Comparison of ENCODE assay signal across 18 cellular contexts in genomic region chr7:21354284-21354683, GRCh38.
DNase-seq lines count a peak whose midpoint lies in the region; ATAC-seq lines count a peak whose summit lies in the region.
"Had no signal": no experiment of that assay in that cellular context is flagged by ENCODE, and none has a peak within 500 bp of the region (broad histone marks: within the 10 kb centered on the region; RNA-seq: fewer than 3 reads in every experiment).

No MANE protein-coding gene starts in this region.

- H3K27ac ChIP-seq in KOPT-K1 (ENCODE audit: low read depth, low read length, poor library complexity, severe bottlenecking): peak overlapping the region; percentile 74
- H3K27ac ChIP-seq: dorsolateral prefrontal cortex, epithelial cell of prostate, GM23248 had no signal

- POLR2A ChIA-PET in activated CD4-positive, alpha-beta T cell treated with anti-CD3 and anti-CD28 coated beads for 36 hours (lab: Charles Lee): no interaction called here
- POLR2A ChIA-PET in activated naive CD8-positive, alpha-beta T cell treated with anti-CD3 and anti-CD28 coated beads, Interleukin-2, amount 10 ng/mL, durations not matched to agents 7 days and 5 days (lab: Charles Lee): interaction anchor here (2.2 to 6.2 kb wide), 3 partner anchors 15 to 73 kb away, joined by 11 to 57 read pairs (median 44); partner anchors contain the start of gene SP4

- H3K4me3 Mint-ChIP-seq in activated CD4-positive, alpha-beta T cell treated with anti-CD3 and anti-CD28 coated beads for 36 hours: no peak overlapping the region
- peak overlapping the region; percentile 79 for H3K4me3 Mint-ChIP-seq in activated naive CD8-positive, alpha-beta T cell treated with anti-CD3 and anti-CD28 coated beads, Interleukin-2, amount 10 ng/mL, durations not matched to agents 7 days and 5 days
- peak overlapping the region; percentile 88 for H3K4me3 Mint-ChIP-seq in natural killer cell treated with Interleukin-12 subunit alpha and Interleukin-12 subunit beta and Interleukin-15 and Interleukin-18, amount 100 ng/mL, for 72 hours

- H3K36me3 Mint-ChIP-seq in activated CD4-positive, alpha-beta T cell treated with anti-CD3 and anti-CD28 coated beads for 36 hours (ENCODE audit: low read depth): no peaks in the 10 kb centered on the region
- H3K36me3 Mint-ChIP-seq in activated naive CD8-positive, alpha-beta T cell treated with anti-CD3 and anti-CD28 coated beads, Interleukin-2, amount 10 ng/mL, durations not matched to agents 7 days and 5 days: peaks cover 22% of the 10 kb centered on the region
- H3K36me3 Mint-ChIP-seq in natural killer cell treated with Interleukin-12 subunit alpha and Interleukin-12 subunit beta and Interleukin-15 and Interleukin-18, amount 100 ng/mL, for 72 hours: peaks cover 6% of the 10 kb centered on the region

- no peak for DNase-seq in activated CD4-positive, alpha-beta T cell treated with anti-CD3 and anti-CD28 coated beads for 36 hours
- DNase-seq in activated CD4-positive, alpha-beta T cell treated with anti-CD3 and anti-CD28 coated beads, Interleukin-2, amount 50 U/mL, for 1 hour: no peak
- no peak for DNase-seq in activated naive CD8-positive, alpha-beta T cell treated with anti-CD3 and anti-CD28 coated beads, Interleukin-2, amount 10 ng/mL, durations not matched to agents 7 days and 5 days
- no peak for DNase-seq in natural killer cell treated with Interleukin-12 subunit alpha and Interleukin-12 subunit beta and Interleukin-15 and Interleukin-18, amount 100 ng/mL, for 72 hours (ENCODE audit: low spot score)
- DNase-seq in UCSD-AML1 (lab: John Stamatoyannopoulos, UW; ENCODE audit: unreplicated experiment): no peak
- DNase-seq in NCI-H128 (lab: John Stamatoyannopoulos, UW; ENCODE audit: unreplicated experiment): no peak
- DNase-seq: dorsolateral prefrontal cortex; foreskin fibroblast; GM23248; KG1; NCI-H1694 treated with DMSO at 0.1 percent for 48 hours; nucleus accumbens; Right ventricle myocardium superior; stimulated activated CD4-positive, alpha-beta T cell treated with anti-CD3 and anti-CD28 coated beads, Interleukin-4, amount 100 ng/mL, for 24 hours; substantia nigra had no signal

- peaks cover 2% of the 10 kb centered on the region for H3K27me3 Mint-ChIP-seq in activated CD4-positive, alpha-beta T cell treated with anti-CD3 and anti-CD28 coated beads for 36 hours
- no peaks in the 10 kb centered on the region for H3K27me3 Mint-ChIP-seq in activated naive CD8-positive, alpha-beta T cell treated with anti-CD3 and anti-CD28 coated beads, Interleukin-2, amount 10 ng/mL, durations not matched to agents 7 days and 5 days
- H3K27me3 Mint-ChIP-seq in natural killer cell treated with Interleukin-12 subunit alpha and Interleukin-12 subunit beta and Interleukin-15 and Interleukin-18, amount 100 ng/mL, for 72 hours: no peaks in the 10 kb centered on the region

- H3K27ac Mint-ChIP-seq in activated CD4-positive, alpha-beta T cell treated with anti-CD3 and anti-CD28 coated beads for 36 hours: peak overlapping the region; percentile 70
- H3K27ac Mint-ChIP-seq in activated naive CD8-positive, alpha-beta T cell treated with anti-CD3 and anti-CD28 coated beads, Interleukin-2, amount 10 ng/mL, durations not matched to agents 7 days and 5 days: peak overlapping the region; percentile 96
- peak overlapping the region; percentile 91 to 98 for H3K27ac Mint-ChIP-seq in natural killer cell treated with Interleukin-12 subunit alpha and Interleukin-12 subunit beta and Interleukin-15 and Interleukin-18, amount 100 ng/mL, for 72 hours

- intact Hi-C loops in activated CD4-positive, alpha-beta T cell treated with anti-CD3 and anti-CD28 coated beads for 36 hours (cut with DNase I, micrococcal nuclease): loop anchor here (2.0 to 5.0 kb wide), 3 partner anchors 17 to 583 kb away; no protein-coding TSS in a partner anchor

- no peaks in the 10 kb centered on the region for H3K9me3 Mint-ChIP-seq in activated CD4-positive, alpha-beta T cell treated with anti-CD3 and anti-CD28 coated beads for 36 hours (ENCODE audit: low read depth)
- peaks cover 5% of the 10 kb centered on the region for H3K9me3 Mint-ChIP-seq in activated naive CD8-positive, alpha-beta T cell treated with anti-CD3 and anti-CD28 coated beads, Interleukin-2, amount 10 ng/mL, durations not matched to agents 7 days and 5 days
- H3K9me3 Mint-ChIP-seq in natural killer cell treated with Interleukin-12 subunit alpha and Interleukin-12 subunit beta and Interleukin-15 and Interleukin-18, amount 100 ng/mL, for 72 hours: peaks cover 3% of the 10 kb centered on the region

- H3K4me1 Mint-ChIP-seq in activated CD4-positive, alpha-beta T cell treated with anti-CD3 and anti-CD28 coated beads for 36 hours: peaks cover 59% of the 10 kb centered on the region
- peaks cover 63% of the 10 kb centered on the region for H3K4me1 Mint-ChIP-seq in activated naive CD8-positive, alpha-beta T cell treated with anti-CD3 and anti-CD28 coated beads, Interleukin-2, amount 10 ng/mL, durations not matched to agents 7 days and 5 days
- peaks cover 62 to 65% of the 10 kb centered on the region in 2 donors for H3K4me1 Mint-ChIP-seq in natural killer cell treated with Interleukin-12 subunit alpha and Interleukin-12 subunit beta and Interleukin-15 and Interleukin-18, amount 100 ng/mL, for 72 hours (ENCODE audit: low read depth in 2 of 2)

- H3K9me3 ChIP-seq in KOPT-K1 (ENCODE audit: insufficient read depth, low read length, poor library complexity, severe bottlenecking): no peaks in the 10 kb centered on the region

- no peaks in the 10 kb centered on the region for H3K36me3 ChIP-seq in KOPT-K1 (ENCODE audit: insufficient read depth, low read length)

- CTCF ChIA-PET in activated CD4-positive, alpha-beta T cell treated with anti-CD3 and anti-CD28 coated beads for 36 hours (lab: Charles Lee): no interaction called here

- no peak for ATAC-seq in activated CD4-positive, alpha-beta T cell treated with anti-CD3 and anti-CD28 coated beads for 36 hours
- ATAC-seq in activated naive CD8-positive, alpha-beta T cell treated with anti-CD3 and anti-CD28 coated beads, Interleukin-2, amount 10 ng/mL, durations not matched to agents 7 days and 5 days (ENCODE audit: low read depth): no peak
- ATAC-seq in natural killer cell treated with Interleukin-12 subunit alpha and Interleukin-12 subunit beta and Interleukin-15 and Interleukin-18, amount 100 ng/mL, for 72 hours: no peak
- no peak for ATAC-seq in GM19455 (IDR thresholded peaks at IDR 0.05; ENCODE audit: unreplicated experiment)
